ENCODE assay signal across 27 cellular contexts in genomic region chr1:243658596-243659105, GRCh38.
DNase-seq lines count a peak whose midpoint lies in the region; ATAC-seq, FAIRE-seq and TF ChIP-seq lines count a peak whose summit lies in the region.
"Had no signal": no experiment of that assay in that cellular context is flagged by ENCODE, and none has a peak within 500 bp of the region (broad histone marks: within the 10 kb centered on the region; RNA-seq: fewer than 3 reads in every experiment).

No MANE protein-coding gene starts in this region.

- H3K9ac ChIP-seq in astrocyte (ENCODE audit: low read length) (no peak overlapping the region), trophoblast cell (ENCODE audit: low read length) (no peak overlapping the region)
- H3K9ac ChIP-seq: KMS-11 had no signal

- no peak overlapping the region for H2BK5ac ChIP-seq in trophoblast cell (ENCODE audit: low read depth, low read length, poor library complexity)

- no peak overlapping the region for H3K23ac ChIP-seq in trophoblast cell (ENCODE audit: low read length)

- H3K27ac ChIP-seq in astrocyte (ENCODE audit: low read depth, low read length) (no peak overlapping the region), foreskin keratinocyte (no peak overlapping the region), trophoblast cell (ENCODE audit: low read depth, low read length) (no peak overlapping the region)
- H3K27ac ChIP-seq: C4-2B, KMS-11, SJSA1 had no signal

- no peaks in the 10 kb centered on the region for H3K27me3 Mint-ChIP-seq in astrocyte (ENCODE audit: low read depth, unreplicated experiment)
- H3K27me3 Mint-ChIP-seq: B cell, IgD-negative memory B cell had no signal

- no peak overlapping the region for H3K4me3 ChIP-seq in astrocyte (ENCODE audit: insufficient read depth, low read depth, low read length)
- H3K4me3 ChIP-seq in trophoblast cell (ENCODE audit: low read depth, low read length), result no peak overlapping the region
- H3K4me3 ChIP-seq: SJSA1 had no signal

- no peak for FAIRE-seq in astrocyte (lab: Jason Lieb, UNC)
- FAIRE-seq: GM12891, H1 had no signal

- peak overlapping the region; percentile 53 for H3K27ac Mint-ChIP-seq in astrocyte (ENCODE audit: unreplicated experiment)
- H3K27ac Mint-ChIP-seq: B cell; CD8-positive, alpha-beta T cell; IgD-negative memory B cell had no signal

- no peak overlapping the region for H3K4ac ChIP-seq in trophoblast cell (ENCODE audit: low read depth, low read length)

- no CpG with 5 or more reads among the region's 4 CpGs for WGBS in trophoblast cell (ENCODE audit: extremely low coverage, insufficient coverage, insufficient read length)

- H3K27me3 ChIP-seq in astrocyte (ENCODE audit: insufficient read depth, low read length) (no peaks in the 10 kb centered on the region), foreskin keratinocyte (no peaks in the 10 kb centered on the region), trophoblast cell (ENCODE audit: insufficient read depth, low read length) (no peaks in the 10 kb centered on the region)
- H3K27me3 ChIP-seq: SJSA1 had no signal

- H4K20me1 ChIP-seq in astrocyte (ENCODE audit: insufficient read depth, low read length), result no peaks in the 10 kb centered on the region

- no peak overlapping the region for H2AK5ac ChIP-seq in trophoblast cell (ENCODE audit: low read length)

- no peaks in the 10 kb centered on the region for H3K9me3 Mint-ChIP-seq in astrocyte (ENCODE audit: unreplicated experiment)
- H3K9me3 Mint-ChIP-seq: IgD-negative memory B cell had no signal

- H2AFZ ChIP-seq in astrocyte (ENCODE audit: low read depth, low read length), result no peak overlapping the region
- no peak overlapping the region for H2AFZ ChIP-seq in trophoblast cell (ENCODE audit: insufficient read depth, low read length, poor library complexity)

- no peak overlapping the region for H4K91ac ChIP-seq in trophoblast cell (ENCODE audit: low read depth, low read length)

- H3K9me3 ChIP-seq in astrocyte (ENCODE audit: insufficient read depth, low read depth, low read length) (no peaks in the 10 kb centered on the region), trophoblast cell (ENCODE audit: insufficient read depth, low read depth, low read length) (no peaks in the 10 kb centered on the region)
- H3K9me3 ChIP-seq: Caco-2, SJSA1 had no signal

- ATAC-seq in foreskin keratinocyte (peak; percentile 41), GM19467 (IDR thresholded peaks at IDR 0.05; ENCODE audit: unreplicated experiment) (no peak)
- ATAC-seq: CD8-positive, alpha-beta T cell; PC-3 had no signal

- no peaks in the 10 kb centered on the region for H3K79me1 ChIP-seq in trophoblast cell (ENCODE audit: low read length)

- H3K79me2 ChIP-seq in astrocyte (ENCODE audit: insufficient read depth, low read length), result no peaks in the 10 kb centered on the region
- H3K79me2 ChIP-seq in trophoblast cell (ENCODE audit: control insufficient read depth, insufficient read depth, low read length, poor library complexity), result peaks cover 2% of the 10 kb centered on the region

- H3K4me3 Mint-ChIP-seq in astrocyte (ENCODE audit: unreplicated experiment), result no peak overlapping the region
- H3K4me3 Mint-ChIP-seq: B cell; CD8-positive, alpha-beta T cell; IgD-negative memory B cell had no signal

- H3K18ac ChIP-seq in trophoblast cell (ENCODE audit: low read length), result no peak overlapping the region

- no peak overlapping the region for H4K12ac ChIP-seq in trophoblast cell (ENCODE audit: low read depth, low read length)

- H3K36me3 Mint-ChIP-seq in astrocyte (ENCODE audit: low read depth, unreplicated experiment), result peaks cover 13% of the 10 kb centered on the region

- peak; percentile 59 for DNase-seq in NCI-H226
- no peak for DNase-seq in astrocyte (ENCODE audit: low read depth)
- peak; percentile 75 to 88 for DNase-seq in foreskin keratinocyte
- DNase-seq in trophoblast cell, result peak; percentile 89 to 92
- DNase-seq in HUDEP-2 (lab: John Stamatoyannopoulos, UW; ENCODE audit: unreplicated experiment in 76 of 76), result no peak
- no peak for DNase-seq in activated gamma-delta T cell (lab: John Stamatoyannopoulos, UW)
- DNase-seq: Caco-2; CD8-positive, alpha-beta T cell; DMS 273 treated with DMSO at 0.1 percent for 48 hours; DMS79; GF-D8; HCEC 1CT; NCI-H1092 treated with DMSO at 0.1 percent for 48 hours; NCI-H1436; NCI-H187; NCI-H2171 treated with DMSO at 0.1 percent for 48 hours; NCI-H524 treated with DMSO at 0.1 percent for 48 hours; NCI-H774; PC-3 had no signal

- H2BK12ac ChIP-seq in trophoblast cell (ENCODE audit: low read length), result no peak overlapping the region

- no peak overlapping the region for H3K14ac ChIP-seq in trophoblast cell (ENCODE audit: low read length)

- H2BK120ac ChIP-seq in trophoblast cell (ENCODE audit: insufficient read depth, low read length, poor library complexity), result no peak overlapping the region

- TF ChIP-seq CTCF in astrocyte (IDR thresholded peaks at IDR 0.05; ENCODE audit: insufficient read depth, low read depth, low read length) (no peak), foreskin keratinocyte (conservative IDR thresholded peaks at IDR 0.05) (no peak)

- no peaks in the 10 kb centered on the region for H3K4me1 Mint-ChIP-seq in astrocyte (ENCODE audit: low read depth, unreplicated experiment)
- H3K4me1 Mint-ChIP-seq: B cell had no signal

- no peak overlapping the region for H4K8ac ChIP-seq in trophoblast cell (ENCODE audit: low read depth, low read length)

- H3K4me2 ChIP-seq in astrocyte (ENCODE audit: low read length) (no peak overlapping the region), trophoblast cell (ENCODE audit: low read length) (no peak overlapping the region)
- H3K4me2 ChIP-seq: KMS-11 had no signal

- no peaks in the 10 kb centered on the region for H3K36me3 ChIP-seq in astrocyte (ENCODE audit: insufficient read depth, low read length)
- H3K36me3 ChIP-seq in trophoblast cell (ENCODE audit: control insufficient read depth in 1 of 2, insufficient read depth in 2 of 2, low read length in 2 of 2), result no peaks in the 10 kb centered on the region

- H3K4me1 ChIP-seq in astrocyte (ENCODE audit: insufficient read depth, low read length), result no peaks in the 10 kb centered on the region
- no peaks in the 10 kb centered on the region for H3K4me1 ChIP-seq in foreskin keratinocyte
- H3K4me1 ChIP-seq in trophoblast cell (ENCODE audit: control insufficient read depth in 1 of 2, insufficient read depth in 2 of 2, low read length in 2 of 2), result no peaks in the 10 kb centered on the region
- H3K4me1 ChIP-seq: Caco-2, SJSA1 had no signal

Comparison
In these comparisons a context has a peak if more than half of its experiments do, and no peak if none do; other contexts are left out.
1. DNase-seq: peak in NCI-H226 (single experiment), foreskin keratinocyte (2 of 2) and trophoblast cell (2 of 2); none in astrocyte (single experiment), HUDEP-2 (0 of 76) and activated gamma-delta T cell (single experiment).